In the genomic region with DNA sequence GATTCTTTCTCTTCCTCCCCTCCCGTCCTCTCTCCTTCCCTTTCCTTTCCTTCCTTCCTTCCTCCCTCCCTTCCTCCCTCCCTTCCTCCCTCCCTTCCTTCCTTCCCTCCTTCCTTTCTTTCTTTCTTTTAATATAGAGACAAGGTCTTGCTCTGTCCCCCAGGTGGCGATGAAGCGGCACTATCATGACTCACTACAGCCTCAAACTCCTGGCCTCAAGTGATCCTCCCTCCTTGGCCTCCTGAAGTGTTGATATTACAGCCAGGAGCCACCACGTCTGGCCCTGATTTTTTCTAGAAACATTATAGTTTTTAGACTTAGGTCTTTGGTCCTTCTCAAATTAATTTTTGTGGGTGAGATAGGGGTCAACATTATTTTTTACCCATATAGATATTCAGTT, we compare ENCODE assay signal across 1 cellular context.
A peak's percentile ranks its signal among the peaks of the same experiment; 100 is the strongest.
TF ChIP-seq lines count a peak whose summit lies in the region.

No MANE protein-coding gene starts in this region.

TF ChIP-seq in A549, 52 proteins besides CTCF, POLR2A, EP300 and RAD21:
- TF ChIP-seq, protein P1, sequence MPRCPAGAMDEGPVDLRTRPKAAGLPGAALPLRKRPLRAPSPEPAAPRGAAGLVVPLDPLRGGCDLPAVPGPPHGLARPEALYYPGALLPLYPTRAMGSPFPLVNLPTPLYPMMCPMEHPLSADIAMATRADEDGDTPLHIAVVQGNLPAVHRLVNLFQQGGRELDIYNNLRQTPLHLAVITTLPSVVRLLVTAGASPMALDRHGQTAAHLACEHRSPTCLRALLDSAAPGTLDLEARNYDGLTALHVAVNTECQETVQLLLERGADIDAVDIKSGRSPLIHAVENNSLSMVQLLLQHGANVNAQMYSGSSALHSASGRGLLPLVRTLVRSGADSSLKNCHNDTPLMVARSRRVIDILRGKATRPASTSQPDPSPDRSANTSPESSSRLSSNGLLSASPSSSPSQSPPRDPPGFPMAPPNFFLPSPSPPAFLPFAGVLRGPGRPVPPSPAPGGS (IDR thresholded peaks at IDR 0.05) = no peak
- TF ChIP-seq FOSL2 (IDR thresholded peaks at IDR 0.05) = no peak
- TF ChIP-seq FOSL2 (CRISPR knock-in tag; IDR thresholded peaks at IDR 0.05) = peak; percentile 60; the same call in 1 of the 2 replicates
